9 cellular contexts compared by ENCODE assay signal in the genomic region with DNA sequence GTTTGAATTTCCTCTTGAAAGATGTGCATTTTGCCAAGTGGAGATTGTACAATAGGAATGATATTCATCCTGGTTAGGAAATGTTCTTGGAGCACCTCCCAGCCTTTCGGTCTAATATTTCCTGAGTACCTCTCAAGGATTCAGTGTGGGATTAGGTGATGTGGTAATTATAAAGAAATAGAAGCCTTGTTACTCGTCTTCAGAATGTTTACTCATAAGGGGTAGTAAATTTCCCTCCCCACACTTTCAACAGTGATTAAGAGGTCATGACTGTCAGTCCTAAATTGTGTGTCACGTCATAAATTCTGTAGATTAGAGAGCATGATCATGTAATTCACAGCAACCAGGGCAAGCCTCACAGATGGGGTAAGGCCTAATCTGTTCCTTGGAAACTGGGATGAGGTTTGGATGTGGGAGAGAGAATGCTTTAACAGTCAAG.
A peak's percentile ranks its signal among the peaks of the same experiment; 100 is the strongest.
DNase-seq lines count a peak whose midpoint lies in the region; ATAC-seq and TF ChIP-seq lines count a peak whose summit lies in the region.
"Had no signal": no experiment of that assay in that cellular context is flagged by ENCODE, and none has a peak within 500 bp of the region (broad histone marks: within the 10 kb centered on the region; RNA-seq: fewer than 3 reads in every experiment).

No MANE protein-coding gene starts in this region.

- H3K4me1 ChIP-seq in Panc1 (ENCODE audit: control insufficient read depth, insufficient read depth, low read length) (peaks cover 20% of the 10 kb centered on the region), heart left ventricle (peaks cover 0 to 32% (median 12%) of the 10 kb centered on the region in 12 donors), stomach smooth muscle (ENCODE audit: control insufficient read depth, insufficient read depth, low read length) (peaks cover 24% of the 10 kb centered on the region)

- 17 to 28% (median 27%) methylated on average over 3 of the region's 3 CpGs for WGBS in heart left ventricle, 4 donors

- POLR2A ChIA-PET in Panc1 (lab: Charles Lee) = no interaction called here

- H3K4me3 Mint-ChIP-seq in stimulated activated naive B cell treated with anti-CD40 and anti-IgM and Interleukin-4, amounts not matched to agents 10 μg/mL and 1 μg/mL and 100 μg/mL, for 72 hours = no peak overlapping the region

- no peak for TF ChIP-seq CTCF in Panc1 (IDR thresholded peaks at IDR 0.05)
- no peak for TF ChIP-seq CTCF in heart left ventricle (IDR thresholded peaks at IDR 0.05)

- H3K27me3 ChIP-seq in Panc1 (ENCODE audit: control insufficient read depth, insufficient read depth, low read length) (no peaks in the 10 kb centered on the region), heart left ventricle (no peaks in the 10 kb centered on the region), stomach smooth muscle (ENCODE audit: control insufficient read depth in 1 of 2, insufficient read depth in 2 of 2, low read length in 2 of 2) (no peaks in the 10 kb centered on the region)

- H3K9me3 ChIP-seq in Panc1 (ENCODE audit: control insufficient read depth, insufficient read depth, low read depth, low read length) (no peaks in the 10 kb centered on the region), heart left ventricle (no peaks in the 10 kb centered on the region), stomach smooth muscle (ENCODE audit: control insufficient read depth in 2 of 2, low read length in 2 of 2) (no peaks in the 10 kb centered on the region)

- H3K36me3 ChIP-seq in Panc1 (ENCODE audit: control insufficient read depth, insufficient read depth, low read length) (no peaks in the 10 kb centered on the region), heart left ventricle (no peaks in the 10 kb centered on the region), stomach smooth muscle (ENCODE audit: control insufficient read depth in 2 of 2, insufficient read depth in 2 of 2, low read length in 2 of 2) (no peaks in the 10 kb centered on the region)

- TF ChIP-seq POLR2A in heart left ventricle (IDR thresholded peaks at IDR 0.05) = no peak

- in situ Hi-C loops in Panc1 (cut with HindIII; ENCODE audit: low pct_unique_long_range_greater_than_20kb, low sequenced_read_pairs) = no loop called here

- no peaks in the 10 kb centered on the region for H3K36me3 Mint-ChIP-seq in stimulated activated naive B cell treated with anti-CD40 and anti-IgM and Interleukin-4, amounts not matched to agents 10 μg/mL and 1 μg/mL and 100 μg/mL, for 72 hours

- ATAC-seq in Panc1 = no peak
- ATAC-seq in heart left ventricle = peak in 3 of 4 donors; percentile 66 to 88 (median 87)
- ATAC-seq in stimulated activated naive B cell treated with anti-CD40 and anti-IgM and Interleukin-4, amounts not matched to agents 10 μg/mL and 1 μg/mL and 100 μg/mL, for 72 hours (replicated peaks) = no peak

- BruUV-seq in Panc1 (replicated peaks; lab: Mats Ljungman, UMichigan) = no TSS peak

- DNase-seq in HS-5 (ENCODE audit: low read depth) (peak; percentile 84), Panc1 (ENCODE audit: low read depth, low spot score) (no peak), heart left ventricle (no peak), LoVo (ENCODE audit: low spot score) (no peak), RPMI8226 (no peak), D341Med (ENCODE audit: low spot score) (no peak)
- DNase-seq in stimulated activated naive B cell treated with anti-CD40 and anti-IgM and Interleukin-4, amounts not matched to agents 10 μg/mL and 1 μg/mL and 100 μg/mL, for 72 hours = no peak
- DNase-seq: anterior cingulate cortex had no signal

- H3K9me3 Mint-ChIP-seq in stimulated activated naive B cell treated with anti-CD40 and anti-IgM and Interleukin-4, amounts not matched to agents 10 μg/mL and 1 μg/mL and 100 μg/mL, for 72 hours = no peaks in the 10 kb centered on the region

- H3K9ac ChIP-seq in stomach smooth muscle (ENCODE audit: low read length in 2 of 2) = no peak overlapping the region

- intact Hi-C loops in Panc1 (cut with micrococcal nuclease; ENCODE audit: unreplicated experiment) (no loop called here), heart left ventricle (cut with DNase I) (no loop called here)

- H3K4me3 ChIP-seq in Panc1 (ENCODE audit: low read depth in 2 of 2, low read length in 2 of 2) = no peak overlapping the region
- no peak overlapping the region for H3K4me3 ChIP-seq in heart left ventricle
- H3K4me3 ChIP-seq in stomach smooth muscle (ENCODE audit: low read length in 2 of 2) = no peak overlapping the region

- CTCF ChIA-PET in Panc1 (lab: Charles Lee) = no interaction called here

- peaks cover 6 to 16% of the 10 kb centered on the region in 2 donors for H3K4me1 Mint-ChIP-seq in stimulated activated naive B cell treated with anti-CD40 and anti-IgM and Interleukin-4, amounts not matched to agents 10 μg/mL and 1 μg/mL and 100 μg/mL, for 72 hours

- no peaks in the 10 kb centered on the region for H3K27me3 Mint-ChIP-seq in stimulated activated naive B cell treated with anti-CD40 and anti-IgM and Interleukin-4, amounts not matched to agents 10 μg/mL and 1 μg/mL and 100 μg/mL, for 72 hours

- no peak overlapping the region for H3K27ac Mint-ChIP-seq in stimulated activated naive B cell treated with anti-CD40 and anti-IgM and Interleukin-4, amounts not matched to agents 10 μg/mL and 1 μg/mL and 100 μg/mL, for 72 hours

- H3K27ac ChIP-seq in Panc1 (ENCODE audit: low read length) (peak overlapping the region; percentile 88), heart left ventricle (peak overlapping the region in 9 of 12 donors; percentile 14 to 68 (median 44)), stomach smooth muscle (ENCODE audit: low read length) (peak overlapping the region; percentile 1)

Comparison
In these comparisons a context has a peak if more than half of its experiments do, and no peak if none do; other contexts are left out.
1. ATAC-seq: peak in heart left ventricle (3 of 4); none in Panc1 (single experiment) and stimulated activated naive B cell treated with anti-CD40 and anti-IgM and Interleukin-4, amounts not matched to agents 10 μg/mL and 1 μg/mL and 100 μg/mL, for 72 hours (0 of 2).
2. H3K27ac ChIP-seq: peak in every context shown above with its lines; median percentile 88 in Panc1; 44 in heart left ventricle; 1 in stomach smooth muscle.